1 cellular context compared by ENCODE assay signal in the genomic region with DNA sequence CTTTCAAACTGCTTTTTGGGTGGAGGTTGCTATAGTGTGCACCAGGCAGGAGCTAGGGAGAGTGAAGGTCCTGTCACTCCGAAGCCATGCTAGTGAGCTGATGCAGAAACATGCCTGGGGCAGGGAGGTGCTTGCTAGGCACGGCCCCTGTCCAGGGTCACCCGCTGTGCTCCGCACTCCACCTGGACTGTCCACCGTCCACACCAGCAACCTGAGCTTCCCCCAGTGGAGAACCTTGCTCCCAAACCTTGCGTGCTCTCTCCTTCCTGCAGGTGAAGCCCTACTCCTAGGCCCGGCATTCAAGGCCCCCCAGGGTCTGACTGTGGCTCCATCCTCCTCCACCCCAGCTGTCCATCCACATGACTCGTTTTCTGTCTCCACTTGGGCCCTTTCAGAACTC.
TF ChIP-seq lines count a peak whose summit lies in the region.

No MANE protein-coding gene starts in this region.

TF ChIP-seq in HepG2, 621 proteins besides CTCF, POLR2A, EP300 and RAD21:
- TF ChIP-seq SMYD3 (CRISPR knock-in tag; IDR thresholded peaks at IDR 0.05), result no peak
- TF ChIP-seq, protein P1, sequence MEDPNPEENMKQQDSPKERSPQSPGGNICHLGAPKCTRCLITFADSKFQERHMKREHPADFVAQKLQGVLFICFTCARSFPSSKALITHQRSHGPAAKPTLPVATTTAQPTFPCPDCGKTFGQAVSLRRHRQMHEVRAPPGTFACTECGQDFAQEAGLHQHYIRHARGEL (CRISPR knock-in tag; IDR thresholded peaks at IDR 0.05), result no peak
- no peak for TF ChIP-seq RBM22 (optimal IDR thresholded peaks at IDR 0.05; ENCODE audit: low read length)
- TF ChIP-seq TEAD3 (CRISPR knock-in tag; optimal IDR thresholded peaks at IDR 0.05; ENCODE audit: borderline replicate concordance), result no peak
- TF ChIP-seq NFIB (CRISPR knock-in tag; IDR thresholded peaks at IDR 0.05; ENCODE audit: borderline replicate concordance), result no peak
- no peak for TF ChIP-seq TMF1 (CRISPR knock-in tag; IDR thresholded peaks at IDR 0.05; ENCODE audit: low read depth)
- no peak for TF ChIP-seq NFE2 (CRISPR knock-in tag; IDR thresholded peaks at IDR 0.05)
- TF ChIP-seq NPAS2 (CRISPR knock-in tag; IDR thresholded peaks at IDR 0.05; ENCODE audit: borderline replicate concordance), result no peak
- no peak for TF ChIP-seq HMG20A (CRISPR knock-in tag; IDR thresholded peaks at IDR 0.05; ENCODE audit: borderline replicate concordance)
